In genomic region chr2:95062247-95062646, GRCh38 we compare ENCODE assay signal across 1 cellular context.
TF ChIP-seq lines count a peak whose summit lies in the region.

No MANE protein-coding gene starts in this region.

TF ChIP-seq in HepG2, 621 proteins besides CTCF, POLR2A, EP300 and RAD21:
- no peak for TF ChIP-seq GABPB1 (CRISPR knock-in tag; IDR thresholded peaks at IDR 0.05)
- TF ChIP-seq ZSCAN25 (CRISPR knock-in tag; IDR thresholded peaks at IDR 0.05): no peak
- TF ChIP-seq FOXM1 (CRISPR knock-in tag; IDR thresholded peaks at IDR 0.05): no peak
- no peak for TF ChIP-seq DNMT3B (CRISPR knock-in tag; conservative IDR thresholded peaks at IDR 0.05)
- TF ChIP-seq ZNF580 (CRISPR knock-in tag; IDR thresholded peaks at IDR 0.05; ENCODE audit: borderline replicate concordance, low read depth): no peak
- TF ChIP-seq ZBTB2 (CRISPR knock-in tag; IDR thresholded peaks at IDR 0.05; ENCODE audit: low read depth): no peak
- TF ChIP-seq RFX1 (IDR thresholded peaks at IDR 0.05): no peak
- TF ChIP-seq AGO2 (optimal IDR thresholded peaks at IDR 0.05; ENCODE audit: low read depth, low read length): no peak
- TF ChIP-seq NONO (IDR thresholded peaks at IDR 0.05): no peak
- TF ChIP-seq NONO (CRISPR knock-in tag; conservative IDR thresholded peaks at IDR 0.05): no peak
- TF ChIP-seq ZBTB1 (CRISPR knock-in tag; IDR thresholded peaks at IDR 0.05; ENCODE audit: borderline replicate concordance): no peak
